In the genomic region with DNA sequence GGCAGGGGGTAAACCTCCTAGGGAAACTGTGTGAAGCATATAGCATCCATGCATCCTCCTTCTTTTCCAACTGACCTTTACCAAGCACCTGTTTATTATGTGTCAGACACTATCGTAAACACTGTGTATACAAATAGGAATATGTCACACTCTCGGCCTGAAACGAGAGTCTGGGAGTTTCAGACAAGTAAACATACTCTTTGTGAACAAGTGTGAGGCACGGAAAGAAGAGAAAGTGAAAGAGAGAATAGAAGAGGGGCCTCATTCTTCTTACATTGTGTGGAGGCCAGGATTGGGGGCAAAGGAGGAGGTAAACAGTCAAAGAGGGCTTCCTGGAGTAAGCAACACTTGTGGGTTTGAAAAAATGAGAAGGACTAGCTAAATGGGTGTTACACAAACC, we compare ENCODE assay signal across 23 cellular contexts.
"Had no signal": no experiment of that assay in that cellular context is flagged by ENCODE, and none has a peak within 500 bp of the region (broad histone marks: within the 10 kb centered on the region; RNA-seq: fewer than 3 reads in every experiment).

No MANE protein-coding gene starts in this region.

- H3K36me3 ChIP-seq: Peyer's patch, SJCRH30 had no signal

- H3K4me2 ChIP-seq: KMS-11 had no signal

- H3K9me3 ChIP-seq: Peyer's patch, SJCRH30 had no signal

- H3K27ac ChIP-seq: HL-60, KMS-11, Peyer's patch, SJCRH30 had no signal

- H3K27me3 ChIP-seq: Peyer's patch, SJCRH30 had no signal

- ATAC-seq: K562, PC-3, Right ventricle myocardium inferior, SK-N-SH treated with all-trans-retinoic acid at 6 μM for 48 hours had no signal

- H3K4me1 ChIP-seq: Peyer's patch, SJCRH30 had no signal

- H3K27ac Mint-ChIP-seq: IgD-negative memory B cell had no signal

- H3K4me3 Mint-ChIP-seq: IgD-negative memory B cell had no signal

- H3K4me3 ChIP-seq: K562, Peyer's patch, SJCRH30 had no signal

- H3K9me3 Mint-ChIP-seq: IgD-negative memory B cell had no signal

- H3K9ac ChIP-seq: KMS-11 had no signal

- DNase-seq: Kasumi-1, NCI-H1092, NCI-H1105 treated with DMSO at 0.1 percent for 48 hours, NCI-H1417 treated with DMSO at 0.1 percent for 48 hours, NCI-H146, NCI-H1694 treated with DMSO at 0.1 percent for 48 hours, NCI-H1930, NCI-H2081, NCI-H2107, NCI-H2227 treated with DMSO at 0.1 percent for 48 hours, NCI-H510A, NCI-H526, PC-3, Peyer's patch, SHP77 treated with DMSO at 0.1 percent for 48 hours, SJCRH30, T-helper 1 cell had no signal
